8 cellular contexts compared by ENCODE assay signal in the genomic region with DNA sequence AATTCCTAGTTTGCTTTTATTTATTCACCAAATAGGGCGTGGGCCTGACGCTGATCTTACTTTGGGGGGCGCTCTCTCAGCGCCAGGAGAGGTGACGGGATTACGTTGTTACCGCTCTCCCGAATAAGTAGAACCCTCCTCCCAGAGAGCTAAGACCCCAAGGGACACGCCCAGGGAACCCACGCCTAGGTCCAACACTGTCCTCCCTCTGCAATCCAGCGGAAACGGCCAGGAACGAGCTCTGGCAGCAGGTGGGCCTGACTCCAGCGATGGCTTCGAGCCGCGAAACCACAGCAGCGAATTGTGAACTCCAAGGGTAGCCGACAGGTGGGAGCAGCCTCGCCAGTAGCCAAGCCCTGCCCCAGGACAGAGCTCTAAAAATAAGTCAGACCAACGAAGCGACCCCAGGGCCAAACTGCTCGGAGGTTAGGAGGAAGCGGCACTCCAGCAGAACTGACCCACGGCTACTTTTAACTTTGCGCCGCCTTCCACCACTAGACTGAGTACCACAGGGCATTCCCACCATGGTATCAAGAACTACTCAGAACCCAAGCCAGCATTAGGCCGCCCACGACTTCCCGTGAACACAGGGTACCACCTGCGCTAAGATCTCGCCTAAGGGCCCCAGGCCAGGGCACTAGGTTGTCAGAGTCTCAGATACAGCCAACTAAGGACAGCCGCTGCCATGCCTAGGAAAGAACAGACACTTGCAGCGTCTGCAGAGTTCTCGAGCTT. TPM values are rescaled to one million over a fixed set of nuclear protein-coding genes. Genes with fewer than 3 reads are reported as not detected.
DNase-seq lines count a peak whose midpoint lies in the region; ATAC-seq, FAIRE-seq and TF ChIP-seq lines count a peak whose summit lies in the region.

No MANE protein-coding gene starts in this region.

- in situ Hi-C loops in Panc1 (cut with HindIII; ENCODE audit: low pct_unique_long_range_greater_than_20kb, low sequenced_read_pairs) = no loop called here

- 0 to 3% methylated on average over 3 to 5 of the region's 35 CpGs for WGBS in gastroesophageal sphincter (ENCODE audit: low coverage in 1 of 2), 2 donors
- 0 to 1% methylated on average over 12 to 33 of the region's 35 CpGs for WGBS in upper lobe of left lung, 2 donors

- no peak for DNase-seq in AG09309 (ENCODE audit: low read depth)
- DNase-seq in HEK293T (ENCODE audit: extremely low spot score) = no peak
- no peak for DNase-seq in Panc1 (ENCODE audit: low read depth, low spot score)
- peak; percentile 90 for DNase-seq in activated effector memory CD4-positive, alpha-beta T cell treated with anti-CD3 and anti-CD28 coated beads, Interleukin-2, amount 50 U/mL, for 16 hours
- DNase-seq in posterior cingulate gyrus = peak in 6 of 10 donors; percentile 10 to 86 (median 28)
- peak; percentile 53 to 59 for DNase-seq in upper lobe of left lung
- no peak for DNase-seq in frontal cortex (ENCODE audit: low spot score in 2 of 2)

- CTCF ChIA-PET in HEK293T (lab: Yijun Ruan, JAX) = interaction anchor here (0.5 to 4.9 kb wide), 6 partner anchors 17 to 185 kb away, joined by 3 to 24 read pairs (median 4); a partner anchor contains a TSS
- CTCF ChIA-PET in Panc1 (lab: Charles Lee) = no interaction called here

- ATAC-seq in Panc1 (no peak), gastroesophageal sphincter (no peak), upper lobe of left lung (ENCODE audit: low FRiP score in 2 of 2) (no peak)

- TF ChIP-seq CTCF in AG09309 (IDR thresholded peaks at IDR 0.05; ENCODE audit: control insufficient read depth, insufficient read depth, low read depth, low read length, missing control alignments) (no peak), Panc1 (IDR thresholded peaks at IDR 0.05) (no peak), gastroesophageal sphincter (IDR thresholded peaks at IDR 0.05) (peak in 1 of 4 experiments; percentile 16), upper lobe of left lung (IDR thresholded peaks at IDR 0.05) (no peak)

- TF ChIP-seq EP300 in gastroesophageal sphincter (IDR thresholded peaks at IDR 0.05) (no peak), upper lobe of left lung (IDR thresholded peaks at IDR 0.05) (no peak)

- no peaks in the 10 kb centered on the region for H3K27me3 ChIP-seq in Panc1 (ENCODE audit: control insufficient read depth, insufficient read depth, low read length)
- no peaks in the 10 kb centered on the region for H3K27me3 ChIP-seq in gastroesophageal sphincter
- no peaks in the 10 kb centered on the region for H3K27me3 ChIP-seq in upper lobe of left lung

- TF ChIP-seq POLR2A in gastroesophageal sphincter (IDR thresholded peaks at IDR 0.05) (no peak), upper lobe of left lung (IDR thresholded peaks at IDR 0.05) (no peak)

- intact Hi-C loops in Panc1 (cut with micrococcal nuclease; ENCODE audit: unreplicated experiment) = no loop called here
- intact Hi-C loops in posterior cingulate gyrus (cut with DNase I) = loop anchor here (5.0 kb wide), 2 partner anchors 86 to 174 kb away; a partner anchor contains a TSS

- peaks cover 23% of the 10 kb centered on the region for H3K4me1 ChIP-seq in Panc1 (ENCODE audit: control insufficient read depth, insufficient read depth, low read length)
- peaks cover 2 to 45% (median 17%) of the 10 kb centered on the region in 3 donors for H3K4me1 ChIP-seq in gastroesophageal sphincter
- peaks cover 23 to 54% (median 35%) of the 10 kb centered on the region in 4 donors for H3K4me1 ChIP-seq in upper lobe of left lung

- no TSS peak for BruUV-seq in Panc1 (replicated peaks; lab: Mats Ljungman, UMichigan)

- no peaks in the 10 kb centered on the region for H3K9me3 ChIP-seq in Panc1 (ENCODE audit: control insufficient read depth, insufficient read depth, low read depth, low read length)
- H3K9me3 ChIP-seq in gastroesophageal sphincter = no peaks in the 10 kb centered on the region
- no peaks in the 10 kb centered on the region for H3K9me3 ChIP-seq in upper lobe of left lung

- H3K4me3 ChIP-seq in AG09309 (ENCODE audit: control insufficient read depth, low read depth, low read length) (peak overlapping the region; percentile 67), Panc1 (ENCODE audit: low read depth in 2 of 2, low read length in 2 of 2) (peak overlapping the region; percentile 98), gastroesophageal sphincter (peak overlapping the region; percentile 39 to 88), upper lobe of left lung (peak overlapping the region; percentile 58 to 96 (median 88))

- H3K36me3 ChIP-seq in Panc1 (ENCODE audit: control insufficient read depth, insufficient read depth, low read length) = peaks cover 3% of the 10 kb centered on the region; the same call in 1 of the 2 replicates
- H3K36me3 ChIP-seq in gastroesophageal sphincter = no peaks in the 10 kb centered on the region
- H3K36me3 ChIP-seq in upper lobe of left lung = no peaks in the 10 kb centered on the region

- POLR2A ChIA-PET in HEK293T (lab: Yijun Ruan, JAX) = interaction anchor here (0.7 to 7.7 kb wide), 39 partner anchors 7 to 896 kb away, joined by 3 to 139 read pairs (median 4); a partner anchor contains a TSS
- POLR2A ChIA-PET in Panc1 (lab: Charles Lee) = interaction anchor here (0.5 to 1.6 kb wide), 2 partner anchors 32 to 85 kb away, joined by 7 to 13 read pairs; a partner anchor contains a TSS

- H3K27ac ChIP-seq in Panc1 (ENCODE audit: low read length) (peak overlapping the region; percentile 99), gastroesophageal sphincter (peak overlapping the region; percentile 94 to 100 (median 100)), upper lobe of left lung (peak overlapping the region; percentile 94 to 99 (median 98))

- FAIRE-seq in frontal cortex (lab: Jason Lieb, UNC) = no peak

TF ChIP-seq in HEK293T, 16 proteins besides CTCF, POLR2A, EP300 and RAD21:
- TF ChIP-seq ZNF384 (IDR thresholded peaks at IDR 0.05) (no peak), NFRKB (IDR thresholded peaks at IDR 0.05) (no peak), SP1 (IDR thresholded peaks at IDR 0.05) (no peak), FOXA1 (IDR thresholded peaks at IDR 0.05) (no peak), L3MBTL2 (conservative IDR thresholded peaks at IDR 0.05) (peak; percentile 70), ARNT (IDR thresholded peaks at IDR 0.05) (no peak)

RNA-seq across cellular contexts. Expression of a gene that starts 1.6 kb away (rescaled TPM):
- total RNA-seq in Panc1 (2021; ENCODE audit: unreplicated experiment) = 107 TPM
- polyA plus RNA-seq in Panc1 (2012; ENCODE audit: insufficient read length) = 48.8 TPM
- total RNA-seq in gastroesophageal sphincter = 10 to 100 TPM; 31.7 to 54.8 (median 35.8) TPM
- total RNA-seq in upper lobe of left lung = 100 to 1,000 TPM in 1 of 6 donors, 10 to 100 TPM in 5; 28.0 to 105 (median 56.6) TPM
- total RNA-seq in frontal cortex = 24.9 TPM

Comparison
In these comparisons a context has a peak if more than half of its experiments do, and no peak if none do; other contexts are left out.
1. DNase-seq: peak in activated effector memory CD4-positive, alpha-beta T cell treated with anti-CD3 and anti-CD28 coated beads, Interleukin-2, amount 50 U/mL, for 16 hours (single experiment), posterior cingulate gyrus (6 of 10) and upper lobe of left lung (2 of 2); none in AG09309 (single experiment), HEK293T (single experiment), Panc1 (single experiment) and frontal cortex (0 of 2).
2. Peak in every context shown above with its lines, with median percentiles within 50 percentile points of each other: H3K4me3 ChIP-seq and H3K27ac ChIP-seq.